21 cellular contexts compared by ENCODE assay signal in the genomic region with DNA sequence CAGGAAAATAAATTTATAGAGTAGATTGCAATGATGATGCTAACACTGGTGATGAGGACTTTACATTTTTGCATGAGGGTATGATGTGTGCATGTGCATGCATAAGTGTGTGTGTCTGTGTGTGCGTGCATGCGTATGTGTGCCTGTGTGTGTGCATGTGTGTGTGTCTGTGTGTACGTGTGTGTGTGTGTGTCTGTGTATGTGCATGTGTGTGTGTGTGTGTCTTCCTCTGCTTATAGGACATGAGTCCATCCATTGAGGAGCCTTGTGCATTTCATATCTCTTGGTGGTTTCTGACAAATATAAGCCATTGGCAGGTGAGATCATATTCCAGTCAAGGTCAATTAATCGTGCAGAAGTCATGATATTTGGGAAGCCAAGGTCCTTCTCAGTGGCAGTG.
"Had no signal": no experiment of that assay in that cellular context is flagged by ENCODE, and none has a peak within 500 bp of the region (broad histone marks: within the 10 kb centered on the region; RNA-seq: fewer than 3 reads in every experiment).

No MANE protein-coding gene starts in this region.

- H3K9me3 ChIP-seq: gastroesophageal sphincter, neutrophil, psoas muscle, right lobe of liver, testis, tibial nerve had no signal

- H3K36me3 ChIP-seq: gastroesophageal sphincter, neutrophil, right lobe of liver, tibial nerve had no signal

- H3K27ac ChIP-seq: neutrophil, psoas muscle, right lobe of liver, testis, tibial nerve had no signal

- H3K27me3 ChIP-seq: gastroesophageal sphincter, neutrophil, right lobe of liver, testis, tibial nerve had no signal

- DNase-seq: effector memory CD4-positive, alpha-beta T cell; glutamatergic neuron; immature natural killer cell; left colon; left ventricle myocardium superior; mesenchymal stem cell; midbrain; psoas muscle; retina; right lobe of liver; stimulated activated CD4-positive, alpha-beta T cell treated with anti-CD3 and anti-CD28 coated beads, Interleukin-15, amount 100 ng/mL, for 24 hours; stimulated activated CD4-positive, alpha-beta T cell treated with anti-CD3 and anti-CD28 coated beads, Interleukin-1b, Interleukin-23, amount 100 ng/mL, for 48 hours; stimulated activated CD4-positive, alpha-beta T cell treated with anti-CD3 and anti-CD28 coated beads, Interleukin-4, amount 100 ng/mL, for 4 hours; stimulated activated naive B cell treated with anti-CD40 and anti-IgM and Interleukin-4, amounts not matched to agents 10 μg/mL and 1 μg/mL and 100 μg/mL, for 72 hours; stimulated activated naive CD8-positive, alpha-beta T cell treated with anti-CD3 and anti-CD28 coated beads, Interleukin-15, amount 100 ng/mL, for 72 hours; testis had no signal

- FAIRE-seq: endometrium had no signal

- H3K4me1 ChIP-seq: psoas muscle, testis had no signal

- H3K4me3 ChIP-seq: gastroesophageal sphincter, lung, psoas muscle, right lobe of liver, testis, tibial nerve had no signal
